Comparison of ENCODE assay signal across 26 cellular contexts in the genomic region with DNA sequence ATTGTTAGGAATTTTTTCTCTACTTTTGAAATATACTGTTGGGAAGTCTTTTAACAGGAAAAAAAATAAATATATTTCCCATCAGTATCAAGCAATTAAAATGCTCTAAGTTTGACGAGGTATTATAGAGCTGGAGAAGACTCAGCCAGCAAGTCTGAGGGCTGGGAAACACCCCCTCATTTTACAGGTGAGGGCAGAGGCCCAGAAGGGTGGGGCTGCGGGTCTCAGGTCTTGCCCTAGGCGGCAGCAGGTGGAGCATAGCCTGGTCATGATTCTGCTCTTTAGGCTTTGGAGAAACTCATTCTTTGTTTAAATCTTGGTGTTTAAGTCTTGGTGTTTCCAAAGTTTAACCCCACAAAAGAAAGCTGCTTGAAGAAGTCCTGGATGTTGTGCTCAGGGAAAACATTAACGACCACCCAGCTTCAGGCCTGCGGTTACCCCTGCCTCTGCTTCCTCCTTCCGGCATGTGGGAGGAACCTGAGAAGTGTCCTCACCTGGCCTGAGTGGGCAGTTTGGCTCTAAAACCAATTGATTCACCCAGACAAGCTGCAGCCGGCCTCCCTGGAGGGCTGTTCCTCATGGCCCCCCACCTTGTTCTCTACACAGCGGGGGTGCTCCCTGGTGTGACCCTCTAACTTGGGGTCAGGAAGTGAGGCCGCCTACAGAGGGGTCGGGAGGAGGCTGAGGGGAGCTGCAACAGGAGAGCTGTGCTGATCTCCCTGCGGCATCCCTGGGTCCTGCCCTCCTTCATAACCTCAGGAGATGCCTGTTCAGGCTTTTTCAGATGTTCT. TPM values are rescaled to one million over a fixed set of nuclear protein-coding genes. Genes with fewer than 3 reads are reported as not detected.
"Had no signal": no experiment of that assay in that cellular context is flagged by ENCODE, and none has a peak within 500 bp of the region (broad histone marks: within the 10 kb centered on the region; RNA-seq: fewer than 3 reads in every experiment).

No MANE protein-coding gene starts in this region.

- H3K4me3 Mint-ChIP-seq: activated CD4-positive, alpha-beta memory T cell treated with anti-CD3 and anti-CD28 coated beads, Interleukin-2, amount 10 ng/mL, durations not matched to agents 7 days and 5 days; activated CD4-positive, alpha-beta T cell treated with anti-CD3 and anti-CD28 coated beads for 36 hours; activated CD4-positive, alpha-beta T cell treated with anti-CD3 and anti-CD28 coated beads, Interleukin-2, amount 10 ng/mL, durations not matched to agents 7 days and 5 days; activated naive CD8-positive, alpha-beta T cell; activated T-cell treated with anti-CD3 and anti-CD28 coated beads, Interleukin-2, amount 50 U/mL, for 4 hours; activated T-helper 17 cell treated with anti-CD3 and anti-CD28 coated beads, Interleukin-2, amount 50 U/mL, for 72 hours; central memory CD8-positive, alpha-beta T cell had no signal

- H3K27me3 ChIP-seq: brain microvascular endothelial cell had no signal

- H3K27me3 Mint-ChIP-seq: activated CD4-positive, alpha-beta memory T cell treated with anti-CD3 and anti-CD28 coated beads, Interleukin-2, amount 10 ng/mL, durations not matched to agents 7 days and 5 days; activated CD4-positive, alpha-beta T cell treated with anti-CD3 and anti-CD28 coated beads for 36 hours; activated CD4-positive, alpha-beta T cell treated with anti-CD3 and anti-CD28 coated beads, Interleukin-2, amount 10 ng/mL, durations not matched to agents 7 days and 5 days; activated naive CD8-positive, alpha-beta T cell; central memory CD8-positive, alpha-beta T cell had no signal

- ATAC-seq: activated CD4-positive, alpha-beta T cell treated with anti-CD3 and anti-CD28 coated beads for 36 hours; activated T-cell treated with anti-CD3 and anti-CD28 coated beads, Interleukin-2, amount 50 U/mL, for 4 hours; activated T-helper 17 cell treated with anti-CD3 and anti-CD28 coated beads, Interleukin-2, amount 50 U/mL, for 72 hours had no signal

- H3K27ac ChIP-seq: brain microvascular endothelial cell, epithelial cell of prostate, esophagus squamous epithelium had no signal

- H3K27ac Mint-ChIP-seq: activated CD4-positive, alpha-beta memory T cell treated with anti-CD3 and anti-CD28 coated beads, Interleukin-2, amount 10 ng/mL, durations not matched to agents 7 days and 5 days; activated CD4-positive, alpha-beta T cell treated with anti-CD3 and anti-CD28 coated beads for 36 hours; activated CD4-positive, alpha-beta T cell treated with anti-CD3 and anti-CD28 coated beads, Interleukin-2, amount 10 ng/mL, durations not matched to agents 7 days and 5 days; activated naive CD8-positive, alpha-beta T cell; activated T-helper 17 cell treated with anti-CD3 and anti-CD28 coated beads, Interleukin-2, amount 50 U/mL, for 72 hours had no signal

- H3K4me1 Mint-ChIP-seq: activated CD4-positive, alpha-beta memory T cell treated with anti-CD3 and anti-CD28 coated beads, Interleukin-2, amount 10 ng/mL, durations not matched to agents 7 days and 5 days; activated CD4-positive, alpha-beta T cell treated with anti-CD3 and anti-CD28 coated beads for 36 hours; activated CD4-positive, alpha-beta T cell treated with anti-CD3 and anti-CD28 coated beads, Interleukin-2, amount 10 ng/mL, durations not matched to agents 7 days and 5 days; activated T-helper 17 cell treated with anti-CD3 and anti-CD28 coated beads, Interleukin-2, amount 50 U/mL, for 72 hours; central memory CD8-positive, alpha-beta T cell had no signal

- H3K36me3 Mint-ChIP-seq: activated naive CD8-positive, alpha-beta T cell had no signal

- H3K36me3 ChIP-seq: brain microvascular endothelial cell, esophagus squamous epithelium had no signal

- H3K4me3 ChIP-seq: esophagus squamous epithelium had no signal

- H3K9me3 Mint-ChIP-seq: activated CD4-positive, alpha-beta memory T cell treated with anti-CD3 and anti-CD28 coated beads, Interleukin-2, amount 10 ng/mL, durations not matched to agents 7 days and 5 days; activated CD4-positive, alpha-beta T cell treated with anti-CD3 and anti-CD28 coated beads, Interleukin-2, amount 10 ng/mL, durations not matched to agents 7 days and 5 days; activated T-cell treated with anti-CD3 and anti-CD28 coated beads, Interleukin-2, amount 50 U/mL, for 4 hours; activated T-helper 17 cell treated with anti-CD3 and anti-CD28 coated beads, Interleukin-2, amount 50 U/mL, for 72 hours; central memory CD8-positive, alpha-beta T cell had no signal

- DNase-seq: activated CD4-positive, alpha-beta memory T cell treated with anti-CD3 and anti-CD28 coated beads, Interleukin-2, amount 10 ng/mL, durations not matched to agents 7 days and 5 days; activated CD4-positive, alpha-beta T cell treated with anti-CD3 and anti-CD28 coated beads for 36 hours; activated CD4-positive, alpha-beta T cell treated with anti-CD3 and anti-CD28 coated beads, Interleukin-2, amount 10 ng/mL, durations not matched to agents 7 days and 5 days; activated CD4-positive, alpha-beta T cell treated with anti-CD3 and anti-CD28 coated beads, Interleukin-2, amount 50 U/mL, for 4 hours; activated CD4-positive, CD25-positive, alpha-beta regulatory T cell; activated CD4-positive, CD25-positive, alpha-beta regulatory T cell treated with anti-CD3 and anti-CD28 coated beads, Interleukin-2, amount 50 U/mL, for 72 hours; activated CD8-positive, alpha-beta memory T cell treated with anti-CD3 and anti-CD28 coated beads, Interleukin-2, amount 50 U/mL, for 48 hours; activated effector memory CD4-positive, alpha-beta T cell treated with Interleukin-2 at 50 U/mL for 16 hours; activated gamma-delta T cell treated with Interleukin-2 at 50 U/mL for 16 hours; activated naive CD4-positive, alpha-beta T cell treated with anti-CD3 and anti-CD28 coated beads, Interleukin-2, amount 50 U/mL, for 16 hours; activated naive CD4-positive, alpha-beta T cell treated with Interleukin-2 at 50 U/mL for 16 hours; activated T-cell treated with anti-CD3 and anti-CD28 coated beads for 4 hours; activated T-cell treated with anti-CD3 and anti-CD28 coated beads, Interleukin-2, amount 50 U/mL, for 4 hours; amniotic stem cell; anterior cingulate cortex; brain microvascular endothelial cell; cortex of kidney; effector CD8-positive, alpha-beta T cell; esophagus squamous epithelium; T-helper 2 cell had no signal

- H3K9me3 ChIP-seq: esophagus squamous epithelium had no signal

RNA-seq across cellular contexts. Expression of a gene that starts 41.7 kb away (rescaled TPM):
- total RNA-seq: activated CD4-positive, alpha-beta memory T cell treated with anti-CD3 and anti-CD28 coated beads, Interleukin-2, amount 10 ng/mL, durations not matched to agents 7 days and 5 days; activated CD4-positive, alpha-beta T cell treated with anti-CD3 and anti-CD28 coated beads, Interleukin-2, amount 10 ng/mL, durations not matched to agents 7 days and 5 days; activated T-helper 17 cell treated with anti-CD3 and anti-CD28 coated beads, Interleukin-2, amount 50 U/mL, for 72 hours; bronchial epithelial cell; T-helper 1 cell treated with Interleukin-12 subunit alpha and Interleukin-12 subunit beta and Interleukin-4 antibody, amounts not matched to agents 30 ng/mL and 1 ng/mL, for 36 hours had no signal
